Comparison of ENCODE assay signal across 22 cellular contexts in the genomic region with DNA sequence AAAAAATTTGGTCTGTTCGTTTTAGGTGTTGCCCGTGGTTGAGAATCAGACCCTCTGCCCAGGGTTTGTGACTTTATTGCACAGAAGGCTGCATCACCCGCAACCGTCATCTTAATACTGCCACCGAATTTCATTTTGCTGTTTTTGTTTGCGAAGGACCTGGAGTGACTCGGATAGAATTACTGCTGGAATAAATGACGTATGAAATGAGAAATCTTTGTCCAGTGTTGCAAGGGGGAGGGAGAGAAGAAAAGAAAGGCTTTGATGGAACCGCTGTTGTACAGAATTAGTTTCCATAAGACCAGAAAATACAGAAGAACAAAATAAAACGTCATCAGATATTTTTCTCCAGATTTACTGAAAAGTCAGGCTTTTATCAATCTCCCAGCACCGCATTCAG.
"Had no signal": no experiment of that assay in that cellular context is flagged by ENCODE, and none has a peak within 500 bp of the region (broad histone marks: within the 10 kb centered on the region; RNA-seq: fewer than 3 reads in every experiment).

No MANE protein-coding gene starts in this region.

- DNase-seq: effector CD4-positive, alpha-beta T cell; endodermal cell; erythroblast; gastrocnemius medialis; glutamatergic neuron; islet precursor cell; left ventricle myocardium superior; mesenchymal stem cell; midbrain; naive thymus-derived CD4-positive, alpha-beta T cell; nephron progenitor cell; stimulated activated CD4-positive, alpha-beta T cell treated with anti-CD3 and anti-CD28 coated beads, Interleukin-2, amount 100 ng/mL, for 48 hours; stimulated activated naive CD4-positive, alpha-beta T cell treated with Interleukin-2 at 50 U/mL for 16 hours; thyroid gland; upper lobe of right lung had no signal

- FAIRE-seq: endothelial cell of umbilical vein had no signal

- H3K36me3 ChIP-seq: gastrocnemius medialis, neutrophil, right atrium auricular region, thyroid gland, upper lobe of right lung, vagina had no signal

- H3K4me1 ChIP-seq: upper lobe of right lung had no signal

- H3K27me3 ChIP-seq: gastrocnemius medialis, neutrophil, right atrium auricular region, thyroid gland, upper lobe of right lung, vagina had no signal

- H3K9me3 ChIP-seq: gastrocnemius medialis, neutrophil, thyroid gland, upper lobe of right lung, vagina had no signal

- H3K4me2 ChIP-seq: smooth muscle cell had no signal

- ATAC-seq: gastrocnemius medialis; left ventricle myocardium superior; naive thymus-derived CD4-positive, alpha-beta T cell; upper lobe of right lung had no signal

- H3K4me3 ChIP-seq: coronary artery, gastrocnemius medialis, lung, right atrium auricular region, smooth muscle cell, thyroid gland, upper lobe of right lung, vagina had no signal

- H3K27ac ChIP-seq: coronary artery, neutrophil, right atrium auricular region, thyroid gland, upper lobe of right lung, vagina had no signal
